Comparison of ENCODE assay signal across 29 cellular contexts in genomic region chr3:141722076-141722475, GRCh38. TPM values are rescaled to one million over a fixed set of nuclear protein-coding genes. Genes with fewer than 3 reads are reported as not detected.
"Had no signal": no experiment of that assay in that cellular context is flagged by ENCODE, and none has a peak within 500 bp of the region (broad histone marks: within the 10 kb centered on the region; RNA-seq: fewer than 3 reads in every experiment).

No MANE protein-coding gene starts in this region.

- H3K9me3 ChIP-seq: stomach, suprapubic skin, testis, thoracic aorta, thyroid gland, tibial artery, tibial nerve, transverse colon, upper lobe of left lung, upper lobe of right lung, uterus, vagina had no signal

- ATAC-seq: stimulated activated effector memory CD8-positive, alpha-beta T cell treated with anti-CD3 and anti-CD28 coated beads, Interleukin-12 subunit alpha, Interleukin-12 subunit beta, amount 100 ng/mL, for 72 hours; stimulated activated memory B cell treated with anti-CD40 and anti-IgM and Interleukin-4, amounts not matched to agents 10 μg/mL and 1 μg/mL and 100 μg/mL, for 72 hours; stimulated activated naive B cell treated with anti-CD40 and anti-IgM and Interleukin-4, amounts not matched to agents 10 μg/mL and 1 μg/mL and 100 μg/mL, for 72 hours; stimulated activated naive CD8-positive, alpha-beta T cell treated with anti-CD3 and anti-CD28 coated beads, Interleukin-15, amount 100 ng/mL, for 72 hours; stimulated activated naive CD8-positive, alpha-beta T cell treated with anti-CD3 and anti-CD28 coated beads, Interleukin-15, Interleukin-2, amounts not matched to agents 100 U/mL and 50 U/mL, for 24 hours; upper lobe of right lung had no signal

- H3K27ac ChIP-seq: stomach, suprapubic skin, testis, thyroid gland, tibial nerve, transverse colon, upper lobe of left lung, upper lobe of right lung, uterus, vagina had no signal

- DNase-seq: stimulated activated CD4-positive, alpha-beta T cell treated with anti-CD3 and anti-CD28 coated beads, Interleukin-2, amount 100 ng/mL, for 48 hours; stimulated activated CD4-positive, alpha-beta T cell treated with anti-CD3 and anti-CD28 coated beads, Interleukin-4, amount 100 ng/mL, for 1 hour; stimulated activated CD4-positive, alpha-beta T cell treated with anti-CD3 and anti-CD28 coated beads, Interleukin-4, amount 100 ng/mL, for 24 hours; stimulated activated CD4-positive, alpha-beta T cell treated with anti-CD3 and anti-CD28 coated beads, Interleukin-4, amount 100 ng/mL, for 4 hours; stimulated activated CD8-positive, alpha-beta memory T cell treated with anti-CD3 and anti-CD28 coated beads, Interleukin-4, amount 100 ng/mL, for 48 hours; stimulated activated naive B cell treated with anti-CD40 and anti-IgM and Interleukin-4, amounts not matched to agents 10 μg/mL and 1 μg/mL and 100 μg/mL, for 72 hours; stimulated activated naive CD4-positive, alpha-beta T cell; stimulated activated naive CD4-positive, alpha-beta T cell treated with Interleukin-2 at 50 U/mL for 16 hours; stimulated activated naive CD8-positive, alpha-beta T cell treated with anti-CD3 and anti-CD28 coated beads, Interleukin-15, amount 100 ng/mL, for 72 hours; stimulated activated naive CD8-positive, alpha-beta T cell treated with anti-CD3 and anti-CD28 coated beads, Interleukin-15, Interleukin-2, amounts not matched to agents 100 U/mL and 50 U/mL, for 24 hours; stomach; substantia nigra; testis; thyroid gland; tibial artery; transverse colon; upper lobe of left lung; upper lobe of right lung; uterus had no signal

- H3K27me3 Mint-ChIP-seq: stimulated activated naive CD8-positive, alpha-beta T cell treated with anti-CD3 and anti-CD28 coated beads, Interleukin-15, amount 100 ng/mL, for 72 hours; type B pancreatic cell had no signal

- H3K27ac Mint-ChIP-seq: stimulated activated effector memory CD8-positive, alpha-beta T cell treated with anti-CD3 and anti-CD28 coated beads, Interleukin-12 subunit alpha, Interleukin-12 subunit beta, amount 100 ng/mL, for 72 hours; stimulated activated memory B cell treated with anti-CD40 and anti-IgM and Interleukin-4, amounts not matched to agents 10 μg/mL and 1 μg/mL and 100 μg/mL, for 72 hours; stimulated activated naive B cell treated with anti-CD40 and anti-IgM and Interleukin-4, amounts not matched to agents 10 μg/mL and 1 μg/mL and 100 μg/mL, for 72 hours; stimulated activated naive CD8-positive, alpha-beta T cell treated with anti-CD3 and anti-CD28 coated beads, Interleukin-15, amount 100 ng/mL, for 72 hours; stimulated activated naive CD8-positive, alpha-beta T cell treated with anti-CD3 and anti-CD28 coated beads, Interleukin-15, Interleukin-2, amounts not matched to agents 100 ng/mL and 50 ng/mL, for 24 hours; type B pancreatic cell had no signal

- FAIRE-seq: urothelium cell line had no signal

- H3K4me3 Mint-ChIP-seq: stimulated activated effector memory CD8-positive, alpha-beta T cell treated with anti-CD3 and anti-CD28 coated beads, Interleukin-12 subunit alpha, Interleukin-12 subunit beta, amount 100 ng/mL, for 72 hours; stimulated activated memory B cell treated with anti-CD40 and anti-IgM and Interleukin-4, amounts not matched to agents 10 μg/mL and 1 μg/mL and 100 μg/mL, for 72 hours; stimulated activated naive B cell treated with anti-CD40 and anti-IgM and Interleukin-4, amounts not matched to agents 10 μg/mL and 1 μg/mL and 100 μg/mL, for 72 hours; stimulated activated naive CD8-positive, alpha-beta T cell treated with anti-CD3 and anti-CD28 coated beads, Interleukin-15, amount 100 ng/mL, for 72 hours; stimulated activated naive CD8-positive, alpha-beta T cell treated with anti-CD3 and anti-CD28 coated beads, Interleukin-15, Interleukin-2, amounts not matched to agents 100 ng/mL and 50 ng/mL, for 24 hours; type B pancreatic cell had no signal

- H3K4me3 ChIP-seq: stomach, suprapubic skin, testis, thoracic aorta, thyroid gland, tibial artery, tibial nerve, transverse colon, upper lobe of left lung, upper lobe of right lung, uterus, vagina had no signal

- H3K9me3 Mint-ChIP-seq: stimulated activated effector memory CD8-positive, alpha-beta T cell treated with anti-CD3 and anti-CD28 coated beads, Interleukin-12 subunit alpha, Interleukin-12 subunit beta, amount 100 ng/mL, for 72 hours; stimulated activated memory B cell treated with anti-CD40 and anti-IgM and Interleukin-4, amounts not matched to agents 10 μg/mL and 1 μg/mL and 100 μg/mL, for 72 hours; stimulated activated naive B cell treated with anti-CD40 and anti-IgM and Interleukin-4, amounts not matched to agents 10 μg/mL and 1 μg/mL and 100 μg/mL, for 72 hours; stimulated activated naive CD8-positive, alpha-beta T cell treated with anti-CD3 and anti-CD28 coated beads, Interleukin-15, amount 100 ng/mL, for 72 hours; stimulated activated naive CD8-positive, alpha-beta T cell treated with anti-CD3 and anti-CD28 coated beads, Interleukin-15, Interleukin-2, amounts not matched to agents 100 ng/mL and 50 ng/mL, for 24 hours; type B pancreatic cell had no signal

- H3K36me3 Mint-ChIP-seq: stimulated activated effector memory CD8-positive, alpha-beta T cell treated with anti-CD3 and anti-CD28 coated beads, Interleukin-12 subunit alpha, Interleukin-12 subunit beta, amount 100 ng/mL, for 72 hours; stimulated activated memory B cell treated with anti-CD40 and anti-IgM and Interleukin-4, amounts not matched to agents 10 μg/mL and 1 μg/mL and 100 μg/mL, for 72 hours; stimulated activated naive B cell treated with anti-CD40 and anti-IgM and Interleukin-4, amounts not matched to agents 10 μg/mL and 1 μg/mL and 100 μg/mL, for 72 hours; type B pancreatic cell had no signal

- H3K36me3 ChIP-seq: stomach, suprapubic skin, thoracic aorta, thyroid gland, tibial artery, tibial nerve, transverse colon, upper lobe of left lung, upper lobe of right lung, uterus, vagina had no signal

- H3K4me1 Mint-ChIP-seq: stimulated activated effector memory CD8-positive, alpha-beta T cell treated with anti-CD3 and anti-CD28 coated beads, Interleukin-12 subunit alpha, Interleukin-12 subunit beta, amount 100 ng/mL, for 72 hours; stimulated activated memory B cell treated with anti-CD40 and anti-IgM and Interleukin-4, amounts not matched to agents 10 μg/mL and 1 μg/mL and 100 μg/mL, for 72 hours; stimulated activated naive CD8-positive, alpha-beta T cell treated with anti-CD3 and anti-CD28 coated beads, Interleukin-15, amount 100 ng/mL, for 72 hours had no signal

- H3K4me1 ChIP-seq: stomach, suprapubic skin, testis, thyroid gland, tibial nerve, transverse colon, upper lobe of left lung, upper lobe of right lung, uterus, vagina had no signal

- H3K27me3 ChIP-seq: stomach, suprapubic skin, testis, thyroid gland, tibial artery, tibial nerve, transverse colon, upper lobe of left lung, upper lobe of right lung, uterus, vagina had no signal

RNA-seq across cellular contexts. Expression of gene GRK7, which starts 41.1 kb away (rescaled TPM):
- total RNA-seq: thoracic aorta, thyroid gland, ureter had no signal
